ENCODE assay signal across 8 cellular contexts in genomic region chr17:65055708-65056638, GRCh38. TPM values are rescaled to one million over a fixed set of nuclear protein-coding genes. Genes with fewer than 3 reads are reported as not detected.
DNase-seq lines count a peak whose midpoint lies in the region; ATAC-seq, FAIRE-seq and TF ChIP-seq lines count a peak whose summit lies in the region.

No MANE protein-coding gene starts in this region.

- H3K79me2 ChIP-seq in ACC112 (ENCODE audit: control insufficient read depth, insufficient read depth, low read length, unreplicated experiment): peaks cover 49% of the 10 kb centered on the region

- H3K4me1 ChIP-seq in ACC112 (ENCODE audit: control insufficient read depth, insufficient read depth, low read length, unreplicated experiment) (peaks cover 17% of the 10 kb centered on the region), SJCRH30 (peaks cover 4% of the 10 kb centered on the region; the same call in 1 of the 2 replicates), heart left ventricle (peaks cover 4 to 63% (median 39%) of the 10 kb centered on the region in 12 donors), pancreas (peaks cover 7 to 17% (median 12%) of the 10 kb centered on the region in 3 donors)

- H3K4me3 ChIP-seq in ACC112 (ENCODE audit: low read depth, low read length): peak overlapping the region; percentile 99
- H3K4me3 ChIP-seq in SJCRH30: peak overlapping the region; percentile 89
- peak overlapping the region; percentile 73 to 94 (median 84) for H3K4me3 ChIP-seq in heart left ventricle
- peak overlapping the region; percentile 76 to 90 (median 84) for H3K4me3 ChIP-seq in pancreas

- intact Hi-C loops in heart left ventricle (cut with DNase I): loop anchor here in 9 of 10 donors (1.0 to 10.0 kb wide), 9 partner anchors 41 to 81 kb away; no protein-coding TSS in a partner anchor
- intact Hi-C loops in pancreas (cut with DNase I): no loop called here

- H3K9me3 ChIP-seq in SJCRH30 (replicated peaks) (no peaks in the 10 kb centered on the region), heart left ventricle (no peaks in the 10 kb centered on the region), pancreas (no peaks in the 10 kb centered on the region)

- DNase-seq in GM18507 (ENCODE audit: extremely low spot score, insufficient read length, low read depth) (peak; percentile 39), SJCRH30 (peak; percentile 39 to 45), heart left ventricle (peak; percentile 65 to 79 (median 72)), pancreas (peak; percentile 54 to 85 (median 68)), urothelium cell line (ENCODE audit: low spot score) (peak; percentile 63)
- peak; percentile 67 for DNase-seq in activated naive CD8-positive, alpha-beta T cell treated with anti-CD3 and anti-CD28 coated beads, Interleukin-2, amount 10 ng/mL, durations not matched to agents 7 days and 5 days

- H3K4me3 Mint-ChIP-seq in activated naive CD8-positive, alpha-beta T cell treated with anti-CD3 and anti-CD28 coated beads, Interleukin-2, amount 10 ng/mL, durations not matched to agents 7 days and 5 days: peak overlapping the region; percentile 96

- H3K27me3 ChIP-seq in ACC112 (ENCODE audit: insufficient read depth, low read length) (no peaks in the 10 kb centered on the region), SJCRH30 (no peaks in the 10 kb centered on the region), heart left ventricle (no peaks in the 10 kb centered on the region), pancreas (no peaks in the 10 kb centered on the region)

- H3K4me1 Mint-ChIP-seq in activated naive CD8-positive, alpha-beta T cell treated with anti-CD3 and anti-CD28 coated beads, Interleukin-2, amount 10 ng/mL, durations not matched to agents 7 days and 5 days: peaks cover 33% of the 10 kb centered on the region

- H3K27ac Mint-ChIP-seq in activated naive CD8-positive, alpha-beta T cell treated with anti-CD3 and anti-CD28 coated beads, Interleukin-2, amount 10 ng/mL, durations not matched to agents 7 days and 5 days: peak overlapping the region; percentile 99

- H3K36me3 Mint-ChIP-seq in activated naive CD8-positive, alpha-beta T cell treated with anti-CD3 and anti-CD28 coated beads, Interleukin-2, amount 10 ng/mL, durations not matched to agents 7 days and 5 days: peaks cover 27% of the 10 kb centered on the region

- 0 to 1% (median 0%) methylated on average over 12 to 89 of the region's 89 CpGs for WGBS in heart left ventricle, 4 donors
- WGBS in pancreas, 2 donors: 0 to 1% methylated on average over 73 to 88 of the region's 89 CpGs

- FAIRE-seq in GM18507 (lab: Jason Lieb, UNC) (peak; percentile 24), pancreas (lab: Jason Lieb, UNC) (no peak), urothelium cell line (lab: Jason Lieb, UNC) (peak; percentile 68)

- H3K36me3 ChIP-seq in ACC112 (ENCODE audit: insufficient read depth, low read length) (peaks cover 20% of the 10 kb centered on the region), SJCRH30 (peaks cover 22% of the 10 kb centered on the region), heart left ventricle (peaks cover 0 to 26% (median 25%) of the 10 kb centered on the region in 9 donors), pancreas (peaks cover 0 to 13% (median 4%) of the 10 kb centered on the region in 3 donors)

- H3K27ac ChIP-seq in ACC112 (ENCODE audit: low read depth, low read length) (peak overlapping the region; percentile 93), SJCRH30 (peak overlapping the region; percentile 82), heart left ventricle (peak overlapping the region; percentile 91 to 100 (median 98)), pancreas (peak overlapping the region; percentile 88 to 99 (median 94))

- TF ChIP-seq CTCF in heart left ventricle (IDR thresholded peaks at IDR 0.05) (no peak), pancreas (IDR thresholded peaks at IDR 0.05) (no peak)

- H3K27me3 Mint-ChIP-seq in activated naive CD8-positive, alpha-beta T cell treated with anti-CD3 and anti-CD28 coated beads, Interleukin-2, amount 10 ng/mL, durations not matched to agents 7 days and 5 days: peaks cover 10% of the 10 kb centered on the region

- POLR2A ChIA-PET in activated naive CD8-positive, alpha-beta T cell treated with anti-CD3 and anti-CD28 coated beads, Interleukin-2, amount 10 ng/mL, durations not matched to agents 7 days and 5 days (lab: Charles Lee): interaction anchor here (0.6 to 2.5 kb wide), 12 partner anchors 13 to 124 kb away, joined by 3 to 18 read pairs (median 4); no protein-coding TSS in a partner anchor

- peak; percentile 51 to 56 for TF ChIP-seq POLR2A in heart left ventricle (IDR thresholded peaks at IDR 0.05)

- H3K9me3 Mint-ChIP-seq in activated naive CD8-positive, alpha-beta T cell treated with anti-CD3 and anti-CD28 coated beads, Interleukin-2, amount 10 ng/mL, durations not matched to agents 7 days and 5 days: no peaks in the 10 kb centered on the region

- H2AFZ ChIP-seq in ACC112 (ENCODE audit: low read length, unreplicated experiment): peak overlapping the region; percentile 74

- ATAC-seq in HG03066 (IDR thresholded peaks at IDR 0.05; ENCODE audit: low read depth, unreplicated experiment): peak; percentile 32
- ATAC-seq in activated naive CD8-positive, alpha-beta T cell treated with anti-CD3 and anti-CD28 coated beads, Interleukin-2, amount 10 ng/mL, durations not matched to agents 7 days and 5 days (ENCODE audit: low read depth): peak; percentile 41
- ATAC-seq in heart left ventricle: peak in 3 of 4 donors; percentile 40 to 45 (median 40)
- peak; percentile 25 to 51 (median 37) for ATAC-seq in pancreas

RNA-seq across cellular contexts. Expression of gene GNA13, which starts 0.6 kb away (rescaled TPM):
- 39.6 and 41.1 TPM in 2 replicates for total RNA-seq in SJCRH30 (2014; rRNA removed; shearing (Covaris generic))
- 10 to 100 TPM; 91.6 to 94.2 TPM for total RNA-seq in activated naive CD8-positive, alpha-beta T cell treated with anti-CD3 and anti-CD28 coated beads, Interleukin-2, amount 10 ng/mL, durations not matched to agents 7 days and 5 days
- total RNA-seq in heart left ventricle: 10 to 100 TPM; 19.0 to 39.2 (median 24.4) TPM
- 10 to 100 TPM in 1 of 2 donors, 1 to 10 TPM in 1; 7.3 to 21.6 TPM for polyA plus RNA-seq in heart left ventricle
- total RNA-seq in pancreas: 10 to 100 TPM; 10.9 to 22.2 (median 13.2) TPM
- 1 to 10 TPM; 4.9 to 7.7 TPM for polyA plus RNA-seq in pancreas

Comparison
In these comparisons a context has a peak if more than half of its experiments do, and no peak if none do; other contexts are left out.
1. Peak in every context shown above with its lines: DNase-seq, ATAC-seq, H3K4me3 ChIP-seq and H3K27ac ChIP-seq.
2. intact Hi-C loops: an anchor here in heart left ventricle (1.0 to 10.0 kb wide); none called in pancreas.